10 cellular contexts compared by ENCODE assay signal in genomic region chr22:23223566-23224317, GRCh38. TPM values are rescaled to one million over a fixed set of nuclear protein-coding genes. Genes with fewer than 3 reads are reported as not detected.
DNase-seq lines count a peak whose midpoint lies in the region; ATAC-seq, FAIRE-seq and TF ChIP-seq lines count a peak whose summit lies in the region.
"Had no signal": no experiment of that assay in that cellular context is flagged by ENCODE, and none has a peak within 500 bp of the region (broad histone marks: within the 10 kb centered on the region; RNA-seq: fewer than 3 reads in every experiment).

No MANE protein-coding gene starts in this region.

- no peaks in the 10 kb centered on the region for H4K20me1 ChIP-seq in OCI-LY7 (ENCODE audit: insufficient read depth, low read length)

- H3K9ac ChIP-seq in colonic mucosa (ENCODE audit: low read depth in 2 of 2, low read length in 2 of 2) = peak overlapping the region in 1 of 2 donors; percentile 28
- H3K9ac ChIP-seq: KMS-11 had no signal

- TF ChIP-seq POLR2A in transverse colon (IDR thresholded peaks at IDR 0.05) = no peak

- no peak overlapping the region for H3K4me3 Mint-ChIP-seq in activated T-cell treated with anti-CD3 and anti-CD28 coated beads, Interleukin-2, amount 50 U/mL, for 24 hours

- TF ChIP-seq CTCF in colonic mucosa (IDR thresholded peaks at IDR 0.05) = no peak
- TF ChIP-seq CTCF in lung (IDR thresholded peaks at IDR 0.05; ENCODE audit: control extremely low read depth, extremely low read depth) = no peak
- TF ChIP-seq CTCF in transverse colon (IDR thresholded peaks at IDR 0.05) = no peak
- no peak for TF ChIP-seq CTCF in OCI-LY7 (conservative IDR thresholded peaks at IDR 0.05; ENCODE audit: low read length)

- POLR2A ChIA-PET in OCI-LY7 (lab: Charles Lee) = no interaction called here

- no TSS peak for BruUV-seq in OCI-LY7 (replicated peaks; lab: Mats Ljungman, UMichigan)

- peaks cover 29% of the 10 kb centered on the region for H3K36me3 Mint-ChIP-seq in activated T-cell treated with anti-CD3 and anti-CD28 coated beads, Interleukin-2, amount 50 U/mL, for 24 hours (ENCODE audit: low read depth)

- H3K27ac ChIP-seq in colonic mucosa (peak overlapping the region; percentile 64), lung (ENCODE audit: low read depth in 1 of 2, low read length in 1 of 2) (peak overlapping the region; percentile 35 to 52), transverse colon (peak overlapping the region; percentile 72 to 81 (median 77)), OCI-LY7 (ENCODE audit: low read depth, low read length, poor library complexity, severe bottlenecking) (no peak overlapping the region)
- H3K27ac ChIP-seq: KMS-11 had no signal

- H3K9me3 ChIP-seq in colonic mucosa (no peaks in the 10 kb centered on the region), lung (ENCODE audit: control insufficient read depth in 2 of 2, insufficient read depth in 1 of 2, low read length in 1 of 2) (no peaks in the 10 kb centered on the region), transverse colon (peaks cover 4 to 8% of the 10 kb centered on the region in 2 donors), OCI-LY7 (ENCODE audit: low read length) (peaks cover 9% of the 10 kb centered on the region)

- in situ Hi-C loops in transverse colon (cut with MboI; ENCODE audit: low pct_ligation_motif_present in 1 of 4, low pct_unique_long_range_greater_than_20kb in 1 of 4, low sequenced_read_pairs in 3 of 4) = no loop called here

- peaks cover 94% of the 10 kb centered on the region for H3K4me1 Mint-ChIP-seq in activated T-cell treated with anti-CD3 and anti-CD28 coated beads, Interleukin-2, amount 50 U/mL, for 24 hours (ENCODE audit: low read depth)

- H3K36me3 ChIP-seq in colonic mucosa (no peaks in the 10 kb centered on the region), lung (ENCODE audit: control insufficient read depth in 2 of 2, insufficient read depth in 2 of 2, low read length in 2 of 2) (no peaks in the 10 kb centered on the region), transverse colon (no peaks in the 10 kb centered on the region), OCI-LY7 (ENCODE audit: insufficient read depth, low read length) (peaks cover 11% of the 10 kb centered on the region; the same call in 1 of the 2 replicates)

- no peak overlapping the region for H3K4me3 ChIP-seq in colonic mucosa
- no peak overlapping the region for H3K4me3 ChIP-seq in lung
- H3K4me3 ChIP-seq in transverse colon = no peak overlapping the region
- no peak overlapping the region for H3K4me3 ChIP-seq in OCI-LY7 (ENCODE audit: low read depth, low read length, poor library complexity, severe bottlenecking)

- WGBS in lung, 2 donors = 46 to 56% methylated on average over 12 of the region's 12 CpGs
- whole genome bisulfite sequencing in transverse colon (ENCODE audit: low coverage in 1 of 2), 2 donors = 56% methylated on average over 12 of the region's 12 CpGs; no CpG with 5 or more reads in 1 of the 2 donors

- peaks cover 11% of the 10 kb centered on the region for H3K9me3 Mint-ChIP-seq in activated T-cell treated with anti-CD3 and anti-CD28 coated beads, Interleukin-2, amount 50 U/mL, for 24 hours

- H2AFZ ChIP-seq in OCI-LY7 (ENCODE audit: low read length) = no peak overlapping the region

- CTCF ChIA-PET in OCI-LY7 (lab: Charles Lee; ENCODE audit: unreplicated experiment) = no interaction called here

- H3K27me3 Mint-ChIP-seq in activated T-cell treated with anti-CD3 and anti-CD28 coated beads, Interleukin-2, amount 50 U/mL, for 24 hours = no peaks in the 10 kb centered on the region

- intact Hi-C loops in colonic mucosa (cut with DNase I) = no loop called here
- intact Hi-C loops in transverse colon (cut with DNase I; ENCODE audit: low total_unique reads) = no loop called here
- intact Hi-C loops in OCI-LY7 (cut with micrococcal nuclease; ENCODE audit: unreplicated experiment) = no loop called here

- FAIRE-seq in GM19239 (lab: Jason Lieb, UNC) = no peak

- DNase-seq in activated T-cell treated with anti-CD3 and anti-CD28 coated beads, Interleukin-2, amount 50 U/mL, for 24 hours = no peak
- DNase-seq in activated T-cell treated with anti-CD3 and anti-CD28 coated beads, Interleukin-2, amount 50 U/mL, for 48 hours = no peak
- DNase-seq in colonic mucosa (peak; percentile 48), lung (ENCODE audit: low spot score) (no peak), transverse colon (peak; percentile 26), OCI-LY7 (ENCODE audit: low spot score) (no peak), GM19239 (ENCODE audit: insufficient read length, low spot score) (no peak), pons (ENCODE audit: low spot score) (no peak)
- DNase-seq: nucleus accumbens had no signal

- H3K9me2 ChIP-seq in OCI-LY7 (ENCODE audit: insufficient read depth, low read length) = no peaks in the 10 kb centered on the region

- H3K27ac Mint-ChIP-seq in activated T-cell treated with anti-CD3 and anti-CD28 coated beads, Interleukin-2, amount 50 U/mL, for 24 hours = peak overlapping the region; percentile 76

- no peak overlapping the region for H3K4me2 ChIP-seq in OCI-LY7 (ENCODE audit: low read length)
- H3K4me2 ChIP-seq: KMS-11 had no signal

- no peaks in the 10 kb centered on the region for H3K27me3 ChIP-seq in colonic mucosa
- no peaks in the 10 kb centered on the region for H3K27me3 ChIP-seq in lung (ENCODE audit: control insufficient read depth, insufficient read depth)
- no peaks in the 10 kb centered on the region for H3K27me3 ChIP-seq in transverse colon

- peaks cover 23% of the 10 kb centered on the region; the same call in 1 of the 2 replicates for H3K79me2 ChIP-seq in OCI-LY7 (ENCODE audit: insufficient read depth, low read depth, low read length)

- no peak for ATAC-seq in lung (ENCODE audit: insufficient read depth, low FRiP score)

- H3K4me1 ChIP-seq in colonic mucosa (peaks cover 46% of the 10 kb centered on the region), lung (ENCODE audit: control insufficient read depth in 2 of 2, insufficient read depth in 2 of 2, low read length in 2 of 2) (peaks cover 49 to 67% of the 10 kb centered on the region in 2 donors), transverse colon (peaks cover 36 to 78% (median 68%) of the 10 kb centered on the region in 4 donors), OCI-LY7 (ENCODE audit: insufficient read depth, low read length, poor library complexity, severe bottlenecking) (peaks cover 28% of the 10 kb centered on the region)

- TF ChIP-seq EP300 in transverse colon (IDR thresholded peaks at IDR 0.05; ENCODE audit: low read depth) = no peak

RNA-seq across cellular contexts. Expression of gene BCR, which starts 43.4 kb away (rescaled TPM):
- total RNA-seq in colonic mucosa = 10 to 100 TPM; 39.2 to 57.8 TPM
- 10 to 100 TPM; 28.4 to 67.3 TPM for total RNA-seq in lung
- 10 to 100 TPM; 21.8 to 35.2 TPM for polyA plus RNA-seq in lung
- total RNA-seq in transverse colon = 100 to 1,000 TPM in 2 of 4 donors, 10 to 100 TPM in 2; 36.9 to 514 (median 91.0) TPM
- total RNA-seq in OCI-LY7 (2014; rRNA removed; shearing (Covaris generic)) = 46.5 and 51.3 TPM in 2 replicates
- 38.7 and 42.2 TPM in 2 replicates for total RNA-seq in OCI-LY7 (2022)

Comparison
In these comparisons a context has a peak if more than half of its experiments do, and no peak if none do; other contexts are left out.
1. DNase-seq: peak in colonic mucosa (single experiment) and transverse colon (single experiment); none in activated T-cell treated with anti-CD3 and anti-CD28 coated beads, Interleukin-2, amount 50 U/mL, for 24 hours (single experiment), activated T-cell treated with anti-CD3 and anti-CD28 coated beads, Interleukin-2, amount 50 U/mL, for 48 hours (0 of 2), lung (single experiment), OCI-LY7 (single experiment), GM19239 (single experiment) and pons (single experiment).